Comparison of ENCODE assay signal across 1 cellular context in the genomic region with DNA sequence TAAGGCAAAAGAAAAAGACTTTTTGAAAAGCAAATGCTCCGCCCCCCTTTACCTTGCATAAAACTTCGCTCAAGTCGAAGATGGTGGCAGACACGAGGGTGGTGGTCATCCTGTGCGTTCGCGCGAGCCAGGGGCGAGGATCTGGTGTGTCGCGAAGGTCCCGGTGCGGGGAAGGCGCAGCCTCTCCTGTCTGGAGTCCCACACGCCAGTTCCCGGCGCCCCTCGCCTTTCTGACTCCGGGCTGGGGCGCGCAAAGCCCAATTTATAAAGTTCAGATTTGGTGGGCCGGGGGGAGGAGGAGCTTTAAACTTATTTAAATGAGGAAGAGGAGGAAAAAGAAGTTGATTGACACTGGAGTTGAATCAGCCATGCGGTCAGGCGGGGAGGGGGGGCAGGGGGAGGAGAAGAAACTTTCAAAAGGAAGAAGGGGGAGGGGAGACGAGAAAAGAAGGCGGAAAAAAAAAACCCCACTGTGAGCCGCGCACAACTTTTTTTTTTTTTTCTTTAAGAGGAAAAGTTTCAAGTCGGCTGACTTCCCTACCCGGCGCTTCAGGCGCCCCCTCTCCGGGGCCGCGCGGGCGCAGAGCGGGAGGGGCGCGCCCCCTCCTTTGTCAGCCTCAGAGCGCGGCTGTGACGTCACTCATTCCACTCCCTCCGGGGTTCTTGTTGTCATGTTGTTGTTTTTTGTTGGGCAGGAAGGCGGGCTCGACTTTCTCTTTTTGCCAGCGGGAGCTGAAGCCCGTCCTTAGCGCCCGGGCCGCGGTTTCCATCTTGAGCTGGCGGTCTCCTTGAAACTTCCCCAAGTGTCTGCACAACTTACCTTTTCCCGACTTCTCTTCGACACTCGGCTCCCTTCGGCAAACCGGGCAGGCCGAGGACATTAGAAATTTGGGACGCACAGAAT.
TF ChIP-seq lines count a peak whose summit lies in the region.

A gene with protein sequence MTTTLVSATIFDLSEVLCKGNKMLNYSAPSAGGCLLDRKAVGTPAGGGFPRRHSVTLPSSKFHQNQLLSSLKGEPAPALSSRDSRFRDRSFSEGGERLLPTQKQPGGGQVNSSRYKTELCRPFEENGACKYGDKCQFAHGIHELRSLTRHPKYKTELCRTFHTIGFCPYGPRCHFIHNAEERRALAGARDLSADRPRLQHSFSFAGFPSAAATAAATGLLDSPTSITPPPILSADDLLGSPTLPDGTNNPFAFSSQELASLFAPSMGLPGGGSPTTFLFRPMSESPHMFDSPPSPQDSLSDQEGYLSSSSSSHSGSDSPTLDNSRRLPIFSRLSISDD (minus strand): TSS at position 238 of the 904 bp plus-strand sequence. CDS start 129 bp downstream, at position 109.

TF ChIP-seq in K562, 482 proteins besides CTCF, POLR2A, EP300 and RAD21 (continued from another document):
- TF ChIP-seq, protein P1, sequence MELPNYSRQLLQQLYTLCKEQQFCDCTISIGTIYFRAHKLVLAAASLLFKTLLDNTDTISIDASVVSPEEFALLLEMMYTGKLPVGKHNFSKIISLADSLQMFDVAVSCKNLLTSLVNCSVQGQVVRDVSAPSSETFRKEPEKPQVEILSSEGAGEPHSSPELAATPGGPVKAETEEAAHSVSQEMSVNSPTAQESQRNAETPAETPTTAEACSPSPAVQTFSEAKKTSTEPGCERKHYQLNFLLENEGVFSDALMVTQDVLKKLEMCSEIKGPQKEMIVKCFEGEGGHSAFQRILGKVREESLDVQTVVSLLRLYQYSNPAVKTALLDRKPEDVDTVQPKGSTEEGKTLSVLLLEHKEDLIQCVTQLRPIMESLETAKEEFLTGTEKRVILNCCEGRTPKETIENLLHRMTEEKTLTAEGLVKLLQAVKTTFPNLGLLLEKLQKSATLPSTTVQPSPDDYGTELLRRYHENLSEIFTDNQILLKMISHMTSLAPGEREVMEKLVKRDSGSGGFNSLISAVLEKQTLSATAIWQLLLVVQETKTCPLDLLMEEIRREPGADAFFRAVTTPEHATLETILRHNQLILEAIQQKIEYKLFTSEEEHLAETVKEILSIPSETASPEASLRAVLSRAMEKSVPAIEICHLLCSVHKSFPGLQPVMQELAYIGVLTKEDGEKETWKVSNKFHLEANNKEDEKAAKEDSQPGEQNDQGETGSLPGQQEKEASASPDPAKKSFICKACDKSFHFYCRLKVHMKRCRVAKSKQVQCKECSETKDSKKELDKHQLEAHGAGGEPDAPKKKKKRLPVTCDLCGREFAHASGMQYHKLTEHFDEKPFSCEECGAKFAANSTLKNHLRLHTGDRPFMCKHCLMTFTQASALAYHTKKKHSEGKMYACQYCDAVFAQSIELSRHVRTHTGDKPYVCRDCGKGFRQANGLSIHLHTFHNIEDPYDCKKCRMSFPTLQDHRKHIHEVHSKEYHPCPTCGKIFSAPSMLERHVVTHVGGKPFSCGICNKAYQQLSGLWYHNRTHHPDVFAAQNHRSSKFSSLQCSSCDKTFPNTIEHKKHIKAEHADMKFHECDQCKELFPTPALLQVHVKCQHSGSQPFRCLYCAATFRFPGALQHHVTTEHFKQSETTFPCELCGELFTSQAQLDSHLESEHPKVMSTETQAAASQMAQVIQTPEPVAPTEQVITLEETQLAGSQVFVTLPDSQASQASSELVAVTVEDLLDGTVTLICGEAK (IDR thresholded peaks at IDR 0.05) = peak; percentile 64; the same call in 1 of the 2 replicates
- TF ChIP-seq, protein P1 (CRISPR knock-in tag; IDR thresholded peaks at IDR 0.05) = no peak
- TF ChIP-seq NRF1 (conservative IDR thresholded peaks at IDR 0.05 in 1 of 2, IDR thresholded peaks at IDR 0.05 in 1 of 2) (peak; percentile 80 to 83), MYC (IDR thresholded peaks at IDR 0.05; ENCODE audit: low read depth, low read length) (peak; percentile 82), MYC (CRISPR knock-in tag; IDR thresholded peaks at IDR 0.05; ENCODE audit: borderline replicate concordance, low read depth) (no peak; the same call in 1 of the 2 replicates), FOSL1 (tag; conservative IDR thresholded peaks at IDR 0.05) (peak; percentile 81), HDAC1 (IDR thresholded peaks at IDR 0.05) (peak in 1 of 2 experiments; percentile 8; a peak in 1 of 4 replicates), ATF7 (IDR thresholded peaks at IDR 0.05) (peak; percentile 98)
- TF ChIP-seq, protein P2, sequence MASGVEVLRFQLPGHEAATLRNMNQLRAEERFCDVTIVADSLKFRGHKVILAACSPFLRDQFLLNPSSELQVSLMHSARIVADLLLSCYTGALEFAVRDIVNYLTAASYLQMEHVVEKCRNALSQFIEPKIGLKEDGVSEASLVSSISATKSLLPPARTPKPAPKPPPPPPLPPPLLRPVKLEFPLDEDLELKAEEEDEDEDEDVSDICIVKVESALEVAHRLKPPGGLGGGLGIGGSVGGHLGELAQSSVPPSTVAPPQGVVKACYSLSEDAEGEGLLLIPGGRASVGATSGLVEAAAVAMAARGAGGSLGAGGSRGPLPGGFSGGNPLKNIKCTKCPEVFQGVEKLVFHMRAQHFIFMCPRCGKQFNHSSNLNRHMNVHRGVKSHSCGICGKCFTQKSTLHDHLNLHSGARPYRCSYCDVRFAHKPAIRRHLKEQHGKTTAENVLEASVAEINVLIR (CRISPR knock-in tag; IDR thresholded peaks at IDR 0.05) = peak; percentile 70
